ENCODE assay signal across 8 cellular contexts in the genomic region with DNA sequence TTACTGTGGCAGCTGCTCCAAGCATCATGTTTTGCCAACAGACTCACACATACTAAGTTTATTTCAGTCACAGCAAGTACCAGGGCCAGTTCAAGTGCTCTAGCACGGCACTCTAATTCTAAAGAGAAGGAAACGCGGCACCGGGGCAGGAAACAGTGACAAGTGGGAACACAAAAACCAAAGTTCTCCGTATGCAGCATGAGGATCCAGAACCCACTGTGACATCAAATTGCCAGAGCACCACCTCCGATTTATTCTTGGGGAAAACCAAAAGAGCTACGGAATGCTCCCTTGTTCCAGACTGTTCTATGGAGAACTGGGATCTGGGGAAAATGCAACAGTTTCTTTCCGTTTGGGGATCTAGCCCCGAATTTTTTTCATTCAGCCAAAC. TPM values are rescaled to one million over a fixed set of nuclear protein-coding genes. Genes with fewer than 3 reads are reported as not detected.
DNase-seq lines count a peak whose midpoint lies in the region; ATAC-seq and TF ChIP-seq lines count a peak whose summit lies in the region.

No MANE protein-coding gene starts in this region.

- no peak for DNase-seq in HFF-Myc (ENCODE audit: extremely low read depth, low read depth)
- peak; percentile 70 for DNase-seq in NCI-H69 (lab: John Stamatoyannopoulos, UW)
- peak in 1 of 2 donors; percentile 13 for DNase-seq in central memory CD8-positive, alpha-beta T cell (ENCODE audit: low spot score in 2 of 2)
- DNase-seq in mesenchymal stem cell: no peak
- no peak for DNase-seq in vagina (ENCODE audit: extremely low spot score in 2 of 2)
- DNase-seq in cortex of kidney (lab: John Stamatoyannopoulos, UW): no peak
- DNase-seq in WERI-Rb-1: no peak

- H2BK12ac ChIP-seq in mesenchymal stem cell (ENCODE audit: low read length in 2 of 2): no peak overlapping the region

- no peak overlapping the region for H2BK15ac ChIP-seq in mesenchymal stem cell (ENCODE audit: low read depth, poor library complexity, severe bottlenecking)

- H3K9me3 ChIP-seq in mesenchymal stem cell (ENCODE audit: control insufficient read depth, low read length) (no peaks in the 10 kb centered on the region), vagina (no peaks in the 10 kb centered on the region), WERI-Rb-1 (ENCODE audit: severe bottlenecking) (no peaks in the 10 kb centered on the region)

- H3K79me1 ChIP-seq in mesenchymal stem cell (replicated peaks; ENCODE audit: low read length, poor library complexity, severe bottlenecking): no peaks in the 10 kb centered on the region

- H2AK5ac ChIP-seq in mesenchymal stem cell (ENCODE audit: low read length, severe bottlenecking): no peak overlapping the region

- no peak overlapping the region for H3K18ac ChIP-seq in mesenchymal stem cell (ENCODE audit: low read depth in 1 of 2, low read length in 2 of 2)

- H3K27me3 Mint-ChIP-seq in central memory CD8-positive, alpha-beta T cell: no peaks in the 10 kb centered on the region

- peak overlapping the region; percentile 92 for H3K27ac Mint-ChIP-seq in central memory CD8-positive, alpha-beta T cell (ENCODE audit: low read depth)

- H3K27ac ChIP-seq in mesenchymal stem cell (ENCODE audit: low read length, poor library complexity, severe bottlenecking): no peak overlapping the region
- H3K27ac ChIP-seq in vagina: peak overlapping the region; percentile 66
- H3K27ac ChIP-seq in WERI-Rb-1: no peak overlapping the region

- no peak overlapping the region for H2BK120ac ChIP-seq in mesenchymal stem cell (ENCODE audit: low read depth, low read length)

- no peak overlapping the region for H2BK5ac ChIP-seq in mesenchymal stem cell (ENCODE audit: low read depth, low read length, poor library complexity, severe bottlenecking)

- H3K4me1 Mint-ChIP-seq in central memory CD8-positive, alpha-beta T cell: peaks cover 36% of the 10 kb centered on the region

- H3K4me3 ChIP-seq in HFF-Myc (replicated peaks; ENCODE audit: low read depth, low read length): peak overlapping the region; percentile 55
- H3K4me3 ChIP-seq in mesenchymal stem cell (ENCODE audit: insufficient read depth in 1 of 2, low read depth in 1 of 2, low read length in 2 of 2): peak overlapping the region in 1 of 2 experiments; percentile 87
- H3K4me3 ChIP-seq in vagina: peak overlapping the region; percentile 52 to 77
- no peak overlapping the region for H3K4me3 ChIP-seq in WERI-Rb-1 (ENCODE audit: low read depth, low read length)

- H3K9me3 Mint-ChIP-seq in central memory CD8-positive, alpha-beta T cell: no peaks in the 10 kb centered on the region

- H3K27me3 ChIP-seq in mesenchymal stem cell (ENCODE audit: control insufficient read depth in 1 of 2, insufficient read depth in 1 of 2, low read length in 2 of 2): no peaks in the 10 kb centered on the region
- H3K27me3 ChIP-seq in vagina: no peaks in the 10 kb centered on the region
- no peaks in the 10 kb centered on the region for H3K27me3 ChIP-seq in WERI-Rb-1 (ENCODE audit: insufficient read depth, low read depth, severe bottlenecking)

- H3K36me3 ChIP-seq in mesenchymal stem cell (ENCODE audit: control insufficient read depth in 1 of 2, insufficient read depth in 2 of 2, low read depth in 1 of 2, low read length in 2 of 2): no peaks in the 10 kb centered on the region
- no peaks in the 10 kb centered on the region for H3K36me3 ChIP-seq in vagina
- H3K36me3 ChIP-seq in WERI-Rb-1: no peaks in the 10 kb centered on the region

- peaks cover 10% of the 10 kb centered on the region for H3K36me3 Mint-ChIP-seq in central memory CD8-positive, alpha-beta T cell (ENCODE audit: insufficient read depth)

- H3K4me1 ChIP-seq in mesenchymal stem cell (ENCODE audit: control insufficient read depth, insufficient read depth, low read depth, low read length) (peaks cover 1% of the 10 kb centered on the region), vagina (peaks cover 26% of the 10 kb centered on the region)

- peak; percentile 7 for ATAC-seq in GM18868 (IDR thresholded peaks at IDR 0.05; ENCODE audit: unreplicated experiment)
- ATAC-seq in central memory CD8-positive, alpha-beta T cell (replicated peaks; ENCODE audit: extremely low read depth, poor library complexity, severe bottlenecking): peak; percentile 23

- H3K14ac ChIP-seq in mesenchymal stem cell (ENCODE audit: low read length in 2 of 2): no peak overlapping the region

- H4K8ac ChIP-seq in mesenchymal stem cell (ENCODE audit: low read length): no peak overlapping the region

- H2AFZ ChIP-seq in mesenchymal stem cell (ENCODE audit: low read depth, low read length): no peak overlapping the region

- H3K23ac ChIP-seq in mesenchymal stem cell (ENCODE audit: low read length in 2 of 2): no peak overlapping the region

- no peak for TF ChIP-seq POLR2A in vagina (IDR thresholded peaks at IDR 0.05)

- WGBS in mesenchymal stem cell: 5% methylated on average over 9 of the region's 9 CpGs

- no peak for TF ChIP-seq CTCF in HFF-Myc (IDR thresholded peaks at IDR 0.05; ENCODE audit: low read depth, low read length, missing control alignments)
- no peak for TF ChIP-seq CTCF in vagina (IDR thresholded peaks at IDR 0.05)
- TF ChIP-seq CTCF in WERI-Rb-1 (IDR thresholded peaks at IDR 0.05; ENCODE audit: low read depth, low read length): no peak

- peak overlapping the region; percentile 85 for H3K4me3 Mint-ChIP-seq in central memory CD8-positive, alpha-beta T cell

- peak overlapping the region; percentile 89 for H3K9ac ChIP-seq in mesenchymal stem cell (ENCODE audit: low read length)

- no peak overlapping the region for H4K91ac ChIP-seq in mesenchymal stem cell (ENCODE audit: low read length)

- H3K4ac ChIP-seq in mesenchymal stem cell (ENCODE audit: low read depth in 1 of 2, low read length in 2 of 2): no peak overlapping the region

- intact Hi-C loops in vagina (cut with DNase I): no loop called here

- H3K4me2 ChIP-seq in mesenchymal stem cell (ENCODE audit: low read length, poor library complexity, severe bottlenecking): peak overlapping the region; percentile 58

RNA-seq across cellular contexts. Expression of a gene that starts 0.4 kb away (rescaled TPM):
- 7.2 TPM for polyA plus RNA-seq in mesenchymal stem cell (2013, experiment 1 of 2)
- 7.6 TPM for polyA plus RNA-seq in mesenchymal stem cell (2013, experiment 2 of 2)
- total RNA-seq in vagina: 7.4 TPM
